ENCODE assay signal across 15 cellular contexts in the genomic region with DNA sequence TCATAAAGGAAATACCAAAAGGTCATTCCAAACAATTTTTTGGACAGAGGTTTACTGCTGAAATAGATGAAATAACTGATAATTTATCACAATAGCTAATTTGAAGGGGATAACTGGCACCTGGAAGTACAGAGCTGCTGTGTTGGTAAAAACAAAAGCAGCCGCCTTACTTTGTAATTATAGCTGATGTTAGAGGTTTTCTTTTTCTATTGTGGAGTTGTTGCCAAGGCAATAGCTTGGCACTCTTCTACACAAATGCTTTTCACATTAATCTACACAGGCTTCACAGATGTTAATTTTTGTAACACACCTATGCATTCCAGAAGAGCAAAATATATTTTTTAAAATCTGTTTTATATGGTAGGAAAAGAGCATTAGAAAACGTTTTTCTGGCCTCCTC.
"Had no signal": no experiment of that assay in that cellular context is flagged by ENCODE, and none has a peak within 500 bp of the region (broad histone marks: within the 10 kb centered on the region; RNA-seq: fewer than 3 reads in every experiment).

No MANE protein-coding gene starts in this region.

- H3K27me3 ChIP-seq: upper lobe of right lung had no signal

- H3K36me3 Mint-ChIP-seq: activated naive CD8-positive, alpha-beta T cell treated with anti-CD3 and anti-CD28 coated beads for 36 hours; naive thymus-derived CD8-positive, alpha-beta T cell had no signal

- H3K4me1 Mint-ChIP-seq: activated naive CD8-positive, alpha-beta T cell treated with anti-CD3 and anti-CD28 coated beads for 36 hours; naive thymus-derived CD8-positive, alpha-beta T cell had no signal

- H3K27ac Mint-ChIP-seq: activated naive CD8-positive, alpha-beta T cell treated with anti-CD3 and anti-CD28 coated beads for 36 hours; naive thymus-derived CD8-positive, alpha-beta T cell had no signal

- H3K4me3 Mint-ChIP-seq: activated naive CD8-positive, alpha-beta T cell treated with anti-CD3 and anti-CD28 coated beads for 36 hours; naive thymus-derived CD8-positive, alpha-beta T cell had no signal

- DNase-seq: activated CD4-positive, alpha-beta T cell treated with anti-CD3 and anti-CD28 coated beads for 1 hour; activated CD4-positive, alpha-beta T cell treated with anti-CD3 and anti-CD28 coated beads, Interleukin-2, amount 50 U/mL, for 48 hours; activated gamma-delta T cell treated with Interleukin-2 at 50 U/mL for 16 hours; activated naive CD8-positive, alpha-beta T cell treated with anti-CD3 and anti-CD28 coated beads for 36 hours; activated T-cell treated with anti-CD3 and anti-CD28 coated beads, Interleukin-2, amount 50 U/mL, for 48 hours; anterior cingulate cortex; kidney; lower lobe of right lung; mucosa of descending colon; naive thymus-derived CD8-positive, alpha-beta T cell; nucleus accumbens; stimulated activated CD4-positive, alpha-beta T cell treated with anti-CD3 and anti-CD28 coated beads, Interleukin-2, amount 100 ng/mL, for 48 hours; stimulated activated CD8-positive, alpha-beta memory T cell treated with anti-CD3 and anti-CD28 coated beads, Interleukin-4, amount 100 ng/mL, for 48 hours; stimulated activated naive CD8-positive, alpha-beta T cell treated with anti-CD3 and anti-CD28 coated beads, Interleukin-15, Interleukin-2, amounts not matched to agents 100 U/mL and 50 U/mL, for 24 hours; upper lobe of right lung had no signal

- H3K4me3 ChIP-seq: lower lobe of right lung, mucosa of descending colon, upper lobe of right lung had no signal

- H3K27ac ChIP-seq: lower lobe of right lung, upper lobe of right lung had no signal

- H3K9me3 Mint-ChIP-seq: activated naive CD8-positive, alpha-beta T cell treated with anti-CD3 and anti-CD28 coated beads for 36 hours; naive thymus-derived CD8-positive, alpha-beta T cell had no signal

- H3K9me3 ChIP-seq: lower lobe of right lung, mucosa of descending colon, upper lobe of right lung had no signal

- H3K36me3 ChIP-seq: lower lobe of right lung, upper lobe of right lung had no signal

- H3K4me1 ChIP-seq: lower lobe of right lung had no signal

- H3K27me3 Mint-ChIP-seq: activated naive CD8-positive, alpha-beta T cell treated with anti-CD3 and anti-CD28 coated beads for 36 hours had no signal
